In the genomic region with DNA sequence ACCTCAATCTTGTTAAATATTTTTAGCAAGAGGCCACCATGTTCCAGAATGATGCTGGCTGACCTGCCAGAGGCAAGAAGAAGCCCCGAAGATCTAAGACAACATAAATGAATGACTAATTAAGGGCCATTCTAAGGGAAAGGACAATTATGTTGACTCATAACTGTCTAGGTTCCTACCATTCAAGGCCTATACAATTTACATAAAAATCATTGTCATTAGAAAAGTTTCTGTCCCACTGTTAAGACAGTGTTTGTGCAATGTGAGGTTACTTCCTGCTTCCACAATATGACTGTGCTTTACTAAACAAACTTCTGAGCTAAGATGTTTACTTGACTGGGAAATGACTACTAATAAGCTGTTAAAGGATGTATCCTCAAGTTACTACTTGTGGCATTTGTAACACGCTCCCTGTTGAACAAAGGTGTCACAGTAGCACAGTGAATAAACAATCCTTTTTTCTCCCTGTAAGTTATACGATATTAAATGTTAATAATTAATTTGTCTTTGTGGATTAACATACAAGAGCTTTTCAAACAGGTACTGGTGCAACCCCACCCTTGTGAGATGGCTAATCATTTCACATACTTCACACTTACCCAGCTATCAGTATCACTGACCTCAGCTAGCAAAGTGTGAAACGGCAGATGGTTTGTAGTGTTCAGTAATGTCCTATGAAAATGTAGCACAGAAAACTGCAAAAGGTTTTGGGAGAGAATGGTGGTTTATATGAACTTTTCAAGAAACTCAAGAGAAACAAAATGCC, we compare ENCODE assay signal across 9 cellular contexts.
DNase-seq lines count a peak whose midpoint lies in the region; ATAC-seq and TF ChIP-seq lines count a peak whose summit lies in the region.
"Had no signal": no experiment of that assay in that cellular context is flagged by ENCODE, and none has a peak within 500 bp of the region (broad histone marks: within the 10 kb centered on the region; RNA-seq: fewer than 3 reads in every experiment).

No MANE protein-coding gene starts in this region.

- no peak overlapping the region for H3K4me3 ChIP-seq in left lung
- no peak overlapping the region for H3K4me3 ChIP-seq in gastroesophageal sphincter

- WGBS in gastroesophageal sphincter (ENCODE audit: low coverage in 1 of 2), 2 donors = 74 to 84% methylated on average over 4 of the region's 4 CpGs

- TF ChIP-seq EP300 in gastroesophageal sphincter (IDR thresholded peaks at IDR 0.05) = no peak

- H3K27me3 ChIP-seq in left lung (no peaks in the 10 kb centered on the region), gastroesophageal sphincter (no peaks in the 10 kb centered on the region)

- H3K36me3 ChIP-seq in left lung (no peaks in the 10 kb centered on the region), gastroesophageal sphincter (no peaks in the 10 kb centered on the region)

- ATAC-seq in GM18498 (IDR thresholded peaks at IDR 0.05; ENCODE audit: unreplicated experiment) = peak; percentile 66
- peak; percentile 48 for ATAC-seq in GM21825 (IDR thresholded peaks at IDR 0.05; ENCODE audit: unreplicated experiment)
- peak; percentile 67 for ATAC-seq in left lung
- ATAC-seq in gastroesophageal sphincter = no peak

- peak overlapping the region; percentile 45 to 73 for H3K27ac ChIP-seq in left lung
- H3K27ac ChIP-seq in gastroesophageal sphincter = no peak overlapping the region

- intact Hi-C loops in left lung (cut with DNase I) = no loop called here

- no peak for TF ChIP-seq CTCF in left lung (IDR thresholded peaks at IDR 0.05)
- no peak for TF ChIP-seq CTCF in gastroesophageal sphincter (IDR thresholded peaks at IDR 0.05)

- no peaks in the 10 kb centered on the region for H3K9me3 ChIP-seq in left lung
- no peaks in the 10 kb centered on the region for H3K9me3 ChIP-seq in gastroesophageal sphincter

- no peak for TF ChIP-seq POLR2A in gastroesophageal sphincter (IDR thresholded peaks at IDR 0.05)

- H3K4me1 ChIP-seq in left lung = peaks cover 0 to 27% of the 10 kb centered on the region in 2 donors
- no peaks in the 10 kb centered on the region for H3K4me1 ChIP-seq in gastroesophageal sphincter

- peak; percentile 22 for DNase-seq in HT1080 (ENCODE audit: low read depth)
- DNase-seq in left lung = no peak
- DNase-seq in NCI-H2171 (lab: John Stamatoyannopoulos, UW) = no peak
- no peak for DNase-seq in COLO829 (ENCODE audit: low spot score)
- DNase-seq in NCI-H345 (lab: John Stamatoyannopoulos, UW) = no peak
- DNase-seq: anterior cingulate cortex had no signal

Comparison
In these comparisons a context has a peak if more than half of its experiments do, and no peak if none do; other contexts are left out.
1. H3K27ac ChIP-seq: peak in left lung (2 of 2); none in gastroesophageal sphincter (0 of 4).